In the genomic region with DNA sequence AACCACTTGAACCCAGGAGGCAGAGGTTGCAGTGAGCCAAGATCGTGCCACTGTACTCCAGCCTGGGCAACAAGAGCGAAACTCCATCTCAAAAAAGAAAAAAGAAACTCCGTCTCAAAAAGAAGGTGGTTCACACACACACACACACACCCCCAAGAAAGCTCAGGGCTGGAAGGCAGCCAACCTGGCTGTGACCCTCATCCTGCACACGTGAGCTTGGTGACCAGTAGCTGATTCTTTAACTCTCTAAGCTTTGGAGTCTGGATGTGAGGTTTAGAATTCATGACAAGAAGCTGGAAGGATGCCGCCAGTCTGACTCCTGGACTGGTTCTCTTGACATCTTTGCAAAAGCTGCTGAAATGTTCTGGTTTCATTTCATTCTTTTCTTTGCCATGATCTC, we compare ENCODE assay signal across 20 cellular contexts. TPM values are rescaled to one million over a fixed set of nuclear protein-coding genes. Genes with fewer than 3 reads are reported as not detected.
DNase-seq lines count a peak whose midpoint lies in the region; ATAC-seq, FAIRE-seq and TF ChIP-seq lines count a peak whose summit lies in the region.
"Had no signal": no experiment of that assay in that cellular context is flagged by ENCODE, and none has a peak within 500 bp of the region (broad histone marks: within the 10 kb centered on the region; RNA-seq: fewer than 3 reads in every experiment).

No MANE protein-coding gene starts in this region.

- POLR2A ChIA-PET in A673 (lab: Charles Lee; ENCODE audit: low non-redundant PET) = interaction anchor here (0.5 kb wide), 1 partner anchor 50 kb away, joined by 3 read pairs; no protein-coding TSS in a partner anchor
- POLR2A ChIA-PET in CD8-positive, alpha-beta memory T cell (lab: Charles Lee) = interaction anchor here (0.6 kb wide), 1 partner anchor 443 kb away, joined by 3 read pairs; no protein-coding TSS in a partner anchor

- peak overlapping the region in 1 of 8 donors; percentile 73 for H3K27ac Mint-ChIP-seq in CD8-positive, alpha-beta memory T cell
- H3K27ac Mint-ChIP-seq in astrocyte (ENCODE audit: unreplicated experiment) (no peak overlapping the region), naive B cell (peak overlapping the region in 1 of 6 donors; percentile 82)

- H3K4me3 ChIP-seq in A673 (ENCODE audit: low read depth, low read length, poor library complexity, severe bottlenecking) (no peak overlapping the region), astrocyte (ENCODE audit: insufficient read depth, low read depth, low read length) (no peak overlapping the region)
- no peak overlapping the region for H3K4me3 ChIP-seq in CD8-positive, alpha-beta memory T cell (ENCODE audit: low read length)
- H3K4me3 ChIP-seq: esophagus squamous epithelium had no signal

- H3K9ac ChIP-seq in astrocyte (ENCODE audit: low read length) = no peak overlapping the region

- peaks cover 40% of the 10 kb centered on the region for H3K79me2 ChIP-seq in astrocyte (ENCODE audit: insufficient read depth, low read length)

- H3K4me1 ChIP-seq in A673 (ENCODE audit: insufficient read depth, low read length, poor library complexity, severe bottlenecking) (peaks cover 10% of the 10 kb centered on the region), astrocyte (ENCODE audit: insufficient read depth, low read length) (peaks cover 28% of the 10 kb centered on the region)
- peaks cover 28% of the 10 kb centered on the region for H3K4me1 ChIP-seq in CD8-positive, alpha-beta memory T cell (ENCODE audit: insufficient read depth, low read length)

- CTCF ChIA-PET in A673 (lab: Charles Lee) = no interaction called here
- CTCF ChIA-PET in CD8-positive, alpha-beta memory T cell (lab: Charles Lee) = interaction anchor here (6.4 kb wide), 1 partner anchor 9 kb away, joined by 42 read pairs; no protein-coding TSS in a partner anchor

- TF ChIP-seq CTCF in A673 (conservative IDR thresholded peaks at IDR 0.05; ENCODE audit: low read depth, low read length) (no peak), astrocyte (IDR thresholded peaks at IDR 0.05; ENCODE audit: insufficient read depth, low read depth, low read length) (no peak)

- no peak for FAIRE-seq in astrocyte (lab: Jason Lieb, UNC)

- H3K9me3 ChIP-seq in A673 (ENCODE audit: low read depth, low read length, poor library complexity, severe bottlenecking) (no peaks in the 10 kb centered on the region), astrocyte (ENCODE audit: insufficient read depth, low read depth, low read length) (no peaks in the 10 kb centered on the region)
- no peaks in the 10 kb centered on the region for H3K9me3 ChIP-seq in CD8-positive, alpha-beta memory T cell (ENCODE audit: low read length)
- H3K9me3 ChIP-seq: esophagus squamous epithelium had no signal

- intact Hi-C loops in A673 (cut with micrococcal nuclease; ENCODE audit: unreplicated experiment) = no loop called here

- H3K27me3 ChIP-seq in A673 (replicated peaks; ENCODE audit: insufficient read depth, low read depth, low read length, poor library complexity) (no peaks in the 10 kb centered on the region), astrocyte (ENCODE audit: insufficient read depth, low read length) (no peaks in the 10 kb centered on the region)
- H3K27me3 ChIP-seq in CD8-positive, alpha-beta memory T cell (ENCODE audit: insufficient read depth, low read length, poor library complexity, severe bottlenecking) = no peaks in the 10 kb centered on the region
- H3K27me3 ChIP-seq: esophagus squamous epithelium had no signal

- no peaks in the 10 kb centered on the region for H3K9me3 Mint-ChIP-seq in CD8-positive, alpha-beta memory T cell
- H3K9me3 Mint-ChIP-seq in astrocyte (ENCODE audit: unreplicated experiment) = no peaks in the 10 kb centered on the region
- H3K9me3 Mint-ChIP-seq in naive B cell = no peaks in the 10 kb centered on the region

- peaks cover 0 to 3% of the 10 kb centered on the region in 2 donors for H3K27me3 Mint-ChIP-seq in CD8-positive, alpha-beta memory T cell
- H3K27me3 Mint-ChIP-seq in astrocyte (ENCODE audit: low read depth, unreplicated experiment) (no peaks in the 10 kb centered on the region), naive B cell (peaks cover 0 to 7% (median 0%) of the 10 kb centered on the region in 3 donors)

- no peak overlapping the region for H2AFZ ChIP-seq in astrocyte (ENCODE audit: low read depth, low read length)

- H3K27ac ChIP-seq in A673 (ENCODE audit: low read depth, low read length, poor library complexity, severe bottlenecking) (no peak overlapping the region), astrocyte (ENCODE audit: low read depth, low read length) (no peak overlapping the region)
- H3K27ac ChIP-seq in CD8-positive, alpha-beta memory T cell (ENCODE audit: low read depth, low read length) = no peak overlapping the region
- H3K27ac ChIP-seq: WERI-Rb-1 had no signal

- DNase-seq in A673 (ENCODE audit: low spot score) (no peak), astrocyte (ENCODE audit: low read depth) (no peak), naive B cell (no peak), COLO668 (lab: John Stamatoyannopoulos, UW; ENCODE audit: unreplicated experiment) (no peak)
- DNase-seq in CD8-positive, alpha-beta memory T cell = no peak
- DNase-seq: amniotic stem cell, caudate nucleus, COR-L47, EL, esophagus squamous epithelium, Kasumi-1, midbrain, NCI-H1092 treated with DMSO at 0.1 percent for 48 hours, NCI-H2107, NCI-H524 treated with DMSO at 0.1 percent for 48 hours, retina, SIG-M5, WERI-Rb-1 had no signal

- H3K36me3 ChIP-seq in A673 (ENCODE audit: insufficient read depth, low read length, poor library complexity, severe bottlenecking) (no peaks in the 10 kb centered on the region), astrocyte (ENCODE audit: insufficient read depth, low read length) (peaks cover 3% of the 10 kb centered on the region)
- H3K36me3 ChIP-seq in CD8-positive, alpha-beta memory T cell (ENCODE audit: insufficient read depth, low read length) = peaks cover 5% of the 10 kb centered on the region

- BruUV-seq in A673 (replicated peaks; lab: Mats Ljungman, UMichigan) = TSS peak; percentile 53

- H3K4me1 Mint-ChIP-seq in CD8-positive, alpha-beta memory T cell = peaks cover 11 to 27% (median 21%) of the 10 kb centered on the region in 3 donors
- peaks cover 12% of the 10 kb centered on the region for H3K4me1 Mint-ChIP-seq in astrocyte (ENCODE audit: low read depth, unreplicated experiment)
- peaks cover 0 to 29% (median 26%) of the 10 kb centered on the region in 3 donors for H3K4me1 Mint-ChIP-seq in naive B cell

- H3K4me2 ChIP-seq in astrocyte (ENCODE audit: low read length) = no peak overlapping the region

- H3K4me3 Mint-ChIP-seq in CD8-positive, alpha-beta memory T cell = peak overlapping the region in 6 of 7 donors; percentile 12 to 85 (median 19)
- H3K4me3 Mint-ChIP-seq in astrocyte (ENCODE audit: unreplicated experiment) (peak overlapping the region; percentile 67), naive B cell (peak overlapping the region in 7 of 8 donors; percentile 19 to 73 (median 40))

- H3K36me3 Mint-ChIP-seq in CD8-positive, alpha-beta memory T cell = peaks cover 0 to 38% (median 4%) of the 10 kb centered on the region in 3 donors
- H3K36me3 Mint-ChIP-seq in astrocyte (ENCODE audit: low read depth, unreplicated experiment) (peaks cover 7% of the 10 kb centered on the region), naive B cell (peaks cover 0 to 4% of the 10 kb centered on the region in 2 donors)

- ATAC-seq in naive B cell (ENCODE audit: low read depth in 2 of 2) = no peak
- no peak for ATAC-seq in HG03565 (IDR thresholded peaks at IDR 0.05; ENCODE audit: unreplicated experiment)
- no peak for ATAC-seq in GM19467 (IDR thresholded peaks at IDR 0.05; ENCODE audit: unreplicated experiment)

- peaks cover 2% of the 10 kb centered on the region for H4K20me1 ChIP-seq in astrocyte (ENCODE audit: insufficient read depth, low read length)

RNA-seq across cellular contexts. Expression of gene RNH1, which starts 1.9 kb away (rescaled TPM):
- total RNA-seq in A673 (2021) (94.6 and 95.4 TPM in 2 replicates), astrocyte (117 and 130 TPM in 2 replicates)
- total RNA-seq in CD8-positive, alpha-beta memory T cell = 100 to 1,000 TPM; 118 to 125 TPM
- polyA plus RNA-seq in CD8-positive, alpha-beta memory T cell = 183 TPM
- polyA plus RNA-seq in naive B cell (ENCODE audit: low read depth in 6 of 6) = 100 to 1,000 TPM in 4 of 6 donors, 10 to 100 TPM in 2; 73.2 to 132 (median 114) TPM

RNA-seq across cellular contexts. Expression of gene HRAS, which starts 26.4 kb away (rescaled TPM):
- total RNA-seq in A673 (2021) (82.8 and 90.2 TPM in 2 replicates), astrocyte (78.5 and 84.2 TPM in 2 replicates)
- total RNA-seq in CD8-positive, alpha-beta memory T cell = 10 to 100 TPM; 86.9 to 91.5 TPM
- polyA plus RNA-seq in CD8-positive, alpha-beta memory T cell = 22.5 TPM
- 10 to 100 TPM; 11.2 to 25.1 (median 13.8) TPM for polyA plus RNA-seq in naive B cell (ENCODE audit: low read depth in 6 of 6)

RNA-seq across cellular contexts. Expression of gene LRRC56, which starts 28.4 kb away (rescaled TPM):
- total RNA-seq in A673 (2021) (2.1 and 2.5 TPM in 2 replicates), astrocyte (0.82 and 1.8 TPM in 2 replicates)
- total RNA-seq in CD8-positive, alpha-beta memory T cell = 1 to 10 TPM; 1.8 to 2.1 TPM
- 0.81 TPM for polyA plus RNA-seq in CD8-positive, alpha-beta memory T cell
- 1 to 10 TPM in 2 of 6 donors, under 1 TPM in 3, not detected in 1; 0.66 to 1.6 (median 0.92) TPM for polyA plus RNA-seq in naive B cell (ENCODE audit: low read depth in 6 of 6)

RNA-seq across cellular contexts. Expression of gene LMNTD2, which starts 51.6 kb away (rescaled TPM):
- total RNA-seq in A673 (2021) = 1.1 and 1.7 TPM in 2 replicates
- total RNA-seq in CD8-positive, alpha-beta memory T cell = 1 to 10 TPM; 1.2 to 2.4 TPM
- 1.1 TPM for polyA plus RNA-seq in CD8-positive, alpha-beta memory T cell
- 2.5 and 2.8 TPM in 2 replicates for total RNA-seq in astrocyte
- polyA plus RNA-seq in naive B cell (ENCODE audit: low read depth in 6 of 6) = 1 to 10 TPM; 2.1 to 4.8 (median 2.9) TPM

RNA-seq across cellular contexts. Expression of gene RASSF7, which starts 51.8 kb away (rescaled TPM):
- total RNA-seq in A673 (2021) = 4.6 and 6.2 TPM in 2 replicates
- total RNA-seq in CD8-positive, alpha-beta memory T cell = 10 to 100 TPM; 20.4 to 20.7 TPM
- 39.7 TPM for polyA plus RNA-seq in CD8-positive, alpha-beta memory T cell
- total RNA-seq in astrocyte = 31.1 and 32.3 TPM in 2 replicates
- 10 to 100 TPM; 17.3 to 31.5 (median 23.5) TPM for polyA plus RNA-seq in naive B cell (ENCODE audit: low read depth in 6 of 6)
